9 cellular contexts compared by ENCODE assay signal in genomic region chr1:207336559-207337467, GRCh38. TPM values are rescaled to one million over a fixed set of nuclear protein-coding genes. Genes with fewer than 3 reads are reported as not detected.
DNase-seq lines count a peak whose midpoint lies in the region; ATAC-seq and TF ChIP-seq lines count a peak whose summit lies in the region.
"Had no signal": no experiment of that assay in that cellular context is flagged by ENCODE, and none has a peak within 500 bp of the region (broad histone marks: within the 10 kb centered on the region; RNA-seq: fewer than 3 reads in every experiment).

No MANE protein-coding gene starts in this region.

- no peak overlapping the region for H4K8ac ChIP-seq in IMR-90 (ENCODE audit: low read depth in 2 of 2, low read length in 2 of 2)

- no peak overlapping the region for H3K4ac ChIP-seq in IMR-90 (ENCODE audit: low read depth, low read length)

- H3K4me1 Mint-ChIP-seq in activated naive CD4-positive, alpha-beta T cell treated with anti-CD3 and anti-CD28 coated beads, Interleukin-2, amount 10 ng/mL, durations not matched to agents 7 days and 5 days: peaks cover 82% of the 10 kb centered on the region

- TF ChIP-seq CTCF in GM12865 (IDR thresholded peaks at IDR 0.05; ENCODE audit: insufficient read depth, low read depth, low read length, missing control alignments): no peak
- TF ChIP-seq CTCF in IMR-90 (conservative IDR thresholded peaks at IDR 0.05; ENCODE audit: low read depth, low read length): no peak

- CTCF ChIA-PET in IMR-90 (lab: Yijun Ruan, JAX): interaction anchor here (1.3 kb wide), 1 partner anchor 16 kb away, joined by 3 read pairs; no protein-coding TSS in a partner anchor
- CTCF ChIA-PET in activated naive CD4-positive, alpha-beta T cell treated with anti-CD3 and anti-CD28 coated beads, Interleukin-2, amount 10 ng/mL, durations not matched to agents 7 days and 5 days (lab: Charles Lee): interaction anchor here (0.8 to 2.7 kb wide), 6 partner anchors 9 to 247 kb away, joined by 3 to 16 read pairs (median 4); partner anchors contain the start of gene CD55

- no peak overlapping the region for H3K27ac ChIP-seq in IMR-90 (ENCODE audit: insufficient read depth, low read length)

- in situ Hi-C loops in IMR-90 (cut with MboI; ENCODE audit: low sequenced_read_pairs): no loop called here

- H3K9me3 Mint-ChIP-seq in activated naive CD4-positive, alpha-beta T cell treated with anti-CD3 and anti-CD28 coated beads, Interleukin-2, amount 10 ng/mL, durations not matched to agents 7 days and 5 days: peaks cover 19% of the 10 kb centered on the region

- H3K36me3 ChIP-seq in IMR-90 (ENCODE audit: control insufficient read depth, insufficient read depth, low read length): peaks cover 5% of the 10 kb centered on the region

- H3K4me1 ChIP-seq in IMR-90 (ENCODE audit: control insufficient read depth, insufficient read depth, low read length): peaks cover 2% of the 10 kb centered on the region; the same call in 1 of the 2 replicates

- no peak overlapping the region for H3K4me3 ChIP-seq in GM12865 (ENCODE audit: low read depth, low read length)
- no peak overlapping the region for H3K4me3 ChIP-seq in IMR-90 (ENCODE audit: insufficient read depth, low read depth, low read length)
- H3K4me3 ChIP-seq: PC-9 had no signal

- H2BK15ac ChIP-seq in IMR-90 (ENCODE audit: low read depth, low read length): no peak overlapping the region

- no peak for TF ChIP-seq RAD21 in IMR-90 (IDR thresholded peaks at IDR 0.05; ENCODE audit: low read length)

- intact Hi-C loops in IMR-90 (cut with micrococcal nuclease): no loop called here

- DNase-seq in GM12865 (ENCODE audit: low read depth) (peak; percentile 87), IMR-90 (peak; percentile 90), non-pigmented ciliary epithelial cell (ENCODE audit: low read depth) (peak; percentile 62), 8988T (no peak), NCI-H128 (lab: John Stamatoyannopoulos, UW; ENCODE audit: unreplicated experiment) (no peak), KG1 (lab: John Stamatoyannopoulos, UW) (no peak)
- peak; percentile 67 for DNase-seq in activated naive CD4-positive, alpha-beta T cell treated with anti-CD3 and anti-CD28 coated beads, Interleukin-2, amount 10 ng/mL, durations not matched to agents 7 days and 5 days

- H4K91ac ChIP-seq in IMR-90 (ENCODE audit: insufficient read depth, low read depth, low read length): no peak overlapping the region

- H3K9me3 ChIP-seq in IMR-90 (ENCODE audit: control insufficient read depth, insufficient read depth, low read length): no peaks in the 10 kb centered on the region

- BruUV-seq in IMR-90 (replicated peaks; lab: Mats Ljungman, UMichigan): no TSS peak

- H3K9me1 ChIP-seq in IMR-90 (ENCODE audit: insufficient read depth, low read length): peaks cover 3% of the 10 kb centered on the region; the same call in 1 of the 2 replicates

- no peak overlapping the region for H2BK20ac ChIP-seq in IMR-90 (ENCODE audit: low read depth, low read length)

- no peak overlapping the region for H4K5ac ChIP-seq in IMR-90 (ENCODE audit: low read depth, low read length)

- no peak overlapping the region for H2BK120ac ChIP-seq in IMR-90 (ENCODE audit: low read depth, low read length)

- H2BK5ac ChIP-seq in IMR-90 (ENCODE audit: low read depth, low read length, poor library complexity, severe bottlenecking): peak overlapping the region; percentile 28

- no peaks in the 10 kb centered on the region for H3K79me1 ChIP-seq in IMR-90 (ENCODE audit: low read depth in 1 of 2, low read length in 2 of 2)

- no peak overlapping the region for H3K9ac ChIP-seq in IMR-90 (ENCODE audit: low read depth, low read length)

- no peak overlapping the region for H3K56ac ChIP-seq in IMR-90 (ENCODE audit: extremely low read depth, insufficient read depth, low read length)

- peak; percentile 62 for ATAC-seq in GM21447 (IDR thresholded peaks at IDR 0.05; ENCODE audit: unreplicated experiment)
- ATAC-seq in IMR-90 (ENCODE audit: low read depth): peak; percentile 63

- dilution Hi-C loops in IMR-90 (cut with HindIII; ENCODE audit: low sequenced_read_pairs, unreplicated experiment): no loop called here

- no peak overlapping the region; the same call in 1 of the 2 replicates for H3K18ac ChIP-seq in IMR-90 (ENCODE audit: low read depth, low read length)

- no peaks in the 10 kb centered on the region for H3K27me3 ChIP-seq in IMR-90 (ENCODE audit: control insufficient read depth, insufficient read depth, low read length)

- 57% methylated on average over 2 of the region's 3 CpGs; no CpG with 5 or more reads in 1 of the 2 experiments for WGBS in IMR-90 (ENCODE audit: extremely low coverage in 2 of 2, insufficient read length in 1 of 2), 2 experiments

- H4K20me1 ChIP-seq in IMR-90 (ENCODE audit: insufficient read depth, low read length): no peaks in the 10 kb centered on the region

- H3K4me3 Mint-ChIP-seq in activated naive CD4-positive, alpha-beta T cell treated with anti-CD3 and anti-CD28 coated beads, Interleukin-2, amount 10 ng/mL, durations not matched to agents 7 days and 5 days: peak overlapping the region; percentile 40

- POLR2A ChIA-PET in IMR-90 (lab: Charles Lee; ENCODE audit: unreplicated experiment): no interaction called here

- no peak overlapping the region for H2AK5ac ChIP-seq in IMR-90 (ENCODE audit: low read depth, low read length)

- peak overlapping the region; percentile 15 for H2AK9ac ChIP-seq in IMR-90 (replicated peaks; ENCODE audit: low read depth, low read length, poor library complexity)

- H3K36me3 Mint-ChIP-seq in activated naive CD4-positive, alpha-beta T cell treated with anti-CD3 and anti-CD28 coated beads, Interleukin-2, amount 10 ng/mL, durations not matched to agents 7 days and 5 days: peaks cover 80% of the 10 kb centered on the region

- no peak overlapping the region for H3K23ac ChIP-seq in IMR-90 (ENCODE audit: low read depth, low read length)

- H2AFZ ChIP-seq in IMR-90 (replicated peaks; ENCODE audit: low read length, poor library complexity): no peak overlapping the region
- H2AFZ ChIP-seq: PC-9 had no signal

- H3K27me3 Mint-ChIP-seq in activated naive CD4-positive, alpha-beta T cell treated with anti-CD3 and anti-CD28 coated beads, Interleukin-2, amount 10 ng/mL, durations not matched to agents 7 days and 5 days: no peaks in the 10 kb centered on the region

- H3K4me2 ChIP-seq in IMR-90 (ENCODE audit: low read depth, low read length): no peak overlapping the region
- H3K4me2 ChIP-seq: PC-9 had no signal

- 0 out of 2 replicates have a peak overlapping the region, but pooled peaks have one; percentile 1 for H3K14ac ChIP-seq in IMR-90 (replicated peaks; ENCODE audit: low read depth, low read length)

- peak overlapping the region; percentile 95 for H3K27ac Mint-ChIP-seq in activated naive CD4-positive, alpha-beta T cell treated with anti-CD3 and anti-CD28 coated beads, Interleukin-2, amount 10 ng/mL, durations not matched to agents 7 days and 5 days

- 0 out of 2 replicates have a peak, but pooled peaks have one; percentile 28 for TF ChIP-seq POLR2A in IMR-90 (IDR thresholded peaks at IDR 0.05; ENCODE audit: low read depth, low read length)

TF ChIP-seq in IMR-90, 13 proteins besides CTCF, POLR2A, EP300 and RAD21:
- TF ChIP-seq MAZ (IDR thresholded peaks at IDR 0.05; ENCODE audit: borderline replicate concordance, low read depth, low read length) (no peak), CEBPB (IDR thresholded peaks at IDR 0.05; ENCODE audit: low read depth, low read length) (no peak), MAFK (IDR thresholded peaks at IDR 0.05; ENCODE audit: low read depth, low read length) (no peak; the same call in 1 of the 2 replicates), NFE2L2 (IDR thresholded peaks at IDR 0.05; ENCODE audit: low read depth, low read length) (no peak), ELK1 (IDR thresholded peaks at IDR 0.05; ENCODE audit: borderline replicate concordance, low read depth, low read length) (no peak), FOS (IDR thresholded peaks at IDR 0.05; ENCODE audit: low read depth, low read length) (0 out of 2 replicates have a peak, but pooled peaks have one; percentile 32), RFX5 (IDR thresholded peaks at IDR 0.05; ENCODE audit: low read depth, low read length) (no peak), BHLHE40 (IDR thresholded peaks at IDR 0.05; ENCODE audit: low read depth, low read length) (no peak)

RNA-seq across cellular contexts. Expression of gene CD55, which starts 15.3 kb away (rescaled TPM):
- total RNA-seq in IMR-90 (2012; rRNA removed): 6.6 and 9.7 TPM in 2 replicates
- 11.5 and 11.6 TPM in 2 replicates for polyA plus RNA-seq in IMR-90 (2012; rRNA removed)
- 5.7 and 11.0 TPM in 2 replicates for polyA plus RNA-seq in IMR-90 (2012; cell fraction: cytosol; rRNA removed)
- polyA plus RNA-seq in IMR-90 (2012; cell fraction: nucleus; rRNA removed; ENCODE audit: low replicate concordance): 1.7 and 7.2 TPM in 2 replicates

Comparison
In these comparisons a context has a peak if more than half of its experiments do, and no peak if none do; other contexts are left out.
1. DNase-seq: peak in GM12865 (single experiment), IMR-90 (single experiment), activated naive CD4-positive, alpha-beta T cell treated with anti-CD3 and anti-CD28 coated beads, Interleukin-2, amount 10 ng/mL, durations not matched to agents 7 days and 5 days (single experiment) and non-pigmented ciliary epithelial cell (single experiment); none in 8988T (single experiment), NCI-H128 (single experiment) and KG1 (single experiment).